ENCODE assay signal across 8 cellular contexts in genomic region chr9:98263482-98264357, GRCh38. TPM values are rescaled to one million over a fixed set of nuclear protein-coding genes. Genes with fewer than 3 reads are reported as not detected.
DNase-seq lines count a peak whose midpoint lies in the region; ATAC-seq and TF ChIP-seq lines count a peak whose summit lies in the region.

No MANE protein-coding gene starts in this region.

- H3K4me2 ChIP-seq in IMR-90 (ENCODE audit: low read depth, low read length) (no peak overlapping the region), OCI-LY3 (ENCODE audit: low read length) (no peak overlapping the region)

- peaks cover 2% of the 10 kb centered on the region for H3K4me1 ChIP-seq in IMR-90 (ENCODE audit: control insufficient read depth, insufficient read depth, low read length)
- H3K4me1 ChIP-seq in OCI-LY3 (ENCODE audit: low read length): no peaks in the 10 kb centered on the region
- H3K4me1 ChIP-seq in esophagus squamous epithelium: no peaks in the 10 kb centered on the region

- H2AK9ac ChIP-seq in IMR-90 (replicated peaks; ENCODE audit: low read depth, low read length, poor library complexity): no peak overlapping the region

- H2AFZ ChIP-seq in IMR-90 (replicated peaks; ENCODE audit: low read length, poor library complexity) (no peak overlapping the region), OCI-LY3 (ENCODE audit: low read depth, low read length) (no peak overlapping the region)

- CTCF ChIA-PET in IMR-90 (lab: Yijun Ruan, JAX): interaction anchor here (0.6 to 1.4 kb wide), 6 partner anchors 25 to 147 kb away, joined by 3 to 8 read pairs (median 3); no protein-coding TSS in a partner anchor

- ATAC-seq in GM19463 (IDR thresholded peaks at IDR 0.05; ENCODE audit: unreplicated experiment) (peak; percentile 89), IMR-90 (ENCODE audit: low read depth) (peak; percentile 100), natural killer cell (peak; percentile 93 to 100 (median 100))
- peak; percentile 98 for ATAC-seq in stimulated activated effector memory CD8-positive, alpha-beta T cell treated with anti-CD3 and anti-CD28 coated beads, Interleukin-12 subunit alpha, Interleukin-12 subunit beta, amount 100 ng/mL, for 72 hours

- no peak overlapping the region for H3K4ac ChIP-seq in IMR-90 (ENCODE audit: low read depth, low read length)

- TF ChIP-seq RAD21 in IMR-90 (IDR thresholded peaks at IDR 0.05; ENCODE audit: low read length): peak; percentile 100

- no peak overlapping the region for H2AK5ac ChIP-seq in IMR-90 (ENCODE audit: low read depth, low read length)

- H3K9me1 ChIP-seq in IMR-90 (ENCODE audit: insufficient read depth, low read length): no peaks in the 10 kb centered on the region

- no peak overlapping the region for H4K91ac ChIP-seq in IMR-90 (ENCODE audit: insufficient read depth, low read depth, low read length)

- POLR2A ChIA-PET in IMR-90 (lab: Charles Lee; ENCODE audit: unreplicated experiment): no interaction called here

- TF ChIP-seq POLR2A in IMR-90 (IDR thresholded peaks at IDR 0.05; ENCODE audit: low read depth, low read length) (no peak; the same call in 1 of the 2 replicates), esophagus squamous epithelium (IDR thresholded peaks at IDR 0.05) (no peak)

- H3K4me1 Mint-ChIP-seq in natural killer cell: no peaks in the 10 kb centered on the region
- H3K4me1 Mint-ChIP-seq in stimulated activated effector memory CD8-positive, alpha-beta T cell treated with anti-CD3 and anti-CD28 coated beads, Interleukin-12 subunit alpha, Interleukin-12 subunit beta, amount 100 ng/mL, for 72 hours: no peaks in the 10 kb centered on the region

- no peak overlapping the region for H2BK20ac ChIP-seq in IMR-90 (ENCODE audit: low read depth, low read length)

- peaks cover under 1 to 12% of the 10 kb centered on the region in 2 donors for H3K27me3 Mint-ChIP-seq in natural killer cell (ENCODE audit: low read depth in 2 of 2)

- H3K36me3 ChIP-seq in IMR-90 (ENCODE audit: control insufficient read depth, insufficient read depth, low read length) (no peaks in the 10 kb centered on the region), OCI-LY3 (replicated peaks; ENCODE audit: low read depth, low read length) (no peaks in the 10 kb centered on the region), esophagus squamous epithelium (no peaks in the 10 kb centered on the region)

- H2BK5ac ChIP-seq in IMR-90 (ENCODE audit: low read depth, low read length, poor library complexity, severe bottlenecking): no peak overlapping the region

- no peak overlapping the region for H3K4me3 Mint-ChIP-seq in natural killer cell
- no peak overlapping the region for H3K4me3 Mint-ChIP-seq in stimulated activated effector memory CD8-positive, alpha-beta T cell treated with anti-CD3 and anti-CD28 coated beads, Interleukin-12 subunit alpha, Interleukin-12 subunit beta, amount 100 ng/mL, for 72 hours

- no peaks in the 10 kb centered on the region for H3K9me3 ChIP-seq in IMR-90 (ENCODE audit: control insufficient read depth, insufficient read depth, low read length)
- H3K9me3 ChIP-seq in OCI-LY3 (ENCODE audit: insufficient read depth, low read length): no peaks in the 10 kb centered on the region
- H3K9me3 ChIP-seq in esophagus squamous epithelium: no peaks in the 10 kb centered on the region

- intact Hi-C loops in IMR-90 (cut with micrococcal nuclease): loop anchor here (1.0 to 10.0 kb wide), 5 partner anchors 58 to 549 kb away; partner anchors contain the start of gene TRIM14
- intact Hi-C loops in esophagus squamous epithelium (cut with DNase I): loop anchor here (5.0 kb wide), 1 partner anchor 56 kb away; no protein-coding TSS in a partner anchor
- intact Hi-C loops in natural killer cell (cut with micrococcal nuclease): loop anchor here (1.0 to 5.0 kb wide), 4 partner anchors 58 to 551 kb away; partner anchors contain the start of gene TRMO

- no peak overlapping the region for H3K56ac ChIP-seq in IMR-90 (ENCODE audit: extremely low read depth, insufficient read depth, low read length)

- dilution Hi-C loops in IMR-90 (cut with HindIII; ENCODE audit: low sequenced_read_pairs, unreplicated experiment): no loop called here

- H3K9ac ChIP-seq in IMR-90 (ENCODE audit: low read depth, low read length) (no peak overlapping the region), OCI-LY3 (ENCODE audit: low read length) (no peak overlapping the region)

- H3K4me3 ChIP-seq in IMR-90 (ENCODE audit: insufficient read depth, low read depth, low read length) (no peak overlapping the region), OCI-LY3 (ENCODE audit: low read length) (no peak overlapping the region), esophagus squamous epithelium (no peak overlapping the region)

- no peak overlapping the region for H4K8ac ChIP-seq in IMR-90 (ENCODE audit: low read depth in 2 of 2, low read length in 2 of 2)

- H3K18ac ChIP-seq in IMR-90 (ENCODE audit: low read depth, low read length): no peak overlapping the region

- H3K9me3 Mint-ChIP-seq in natural killer cell: no peaks in the 10 kb centered on the region
- no peaks in the 10 kb centered on the region for H3K9me3 Mint-ChIP-seq in stimulated activated effector memory CD8-positive, alpha-beta T cell treated with anti-CD3 and anti-CD28 coated beads, Interleukin-12 subunit alpha, Interleukin-12 subunit beta, amount 100 ng/mL, for 72 hours

- no peak overlapping the region for H2BK15ac ChIP-seq in IMR-90 (ENCODE audit: low read depth, low read length)

- H4K20me1 ChIP-seq in IMR-90 (ENCODE audit: insufficient read depth, low read length): no peaks in the 10 kb centered on the region
- H4K20me1 ChIP-seq in OCI-LY3 (ENCODE audit: insufficient read depth, low read length): no peaks in the 10 kb centered on the region

- no peak overlapping the region for H4K5ac ChIP-seq in IMR-90 (ENCODE audit: low read depth, low read length)

- H3K27me3 ChIP-seq in IMR-90 (ENCODE audit: control insufficient read depth, insufficient read depth, low read length): no peaks in the 10 kb centered on the region
- H3K27me3 ChIP-seq in OCI-LY3 (ENCODE audit: low read depth, low read length): peaks cover 5% of the 10 kb centered on the region; the same call in 1 of the 2 replicates
- H3K27me3 ChIP-seq in esophagus squamous epithelium: no peaks in the 10 kb centered on the region

- peak overlapping the region; percentile 22; the same call in 1 of the 2 replicates for H2BK120ac ChIP-seq in IMR-90 (ENCODE audit: low read depth, low read length)

- H3K14ac ChIP-seq in IMR-90 (replicated peaks; ENCODE audit: low read depth, low read length): no peak overlapping the region

- no peak overlapping the region for H3K27ac ChIP-seq in C4-2B
- no peak overlapping the region for H3K27ac ChIP-seq in IMR-90 (ENCODE audit: insufficient read depth, low read length)
- no peak overlapping the region for H3K27ac ChIP-seq in OCI-LY3 (ENCODE audit: low read length)
- H3K27ac ChIP-seq in esophagus squamous epithelium: no peak overlapping the region

- BruUV-seq in IMR-90 (replicated peaks; lab: Mats Ljungman, UMichigan): no TSS peak

- no peak overlapping the region for H3K27ac Mint-ChIP-seq in natural killer cell
- no peak overlapping the region for H3K27ac Mint-ChIP-seq in stimulated activated effector memory CD8-positive, alpha-beta T cell treated with anti-CD3 and anti-CD28 coated beads, Interleukin-12 subunit alpha, Interleukin-12 subunit beta, amount 100 ng/mL, for 72 hours

- no peaks in the 10 kb centered on the region for H3K79me1 ChIP-seq in IMR-90 (ENCODE audit: low read depth in 1 of 2, low read length in 2 of 2)

- TF ChIP-seq CTCF in C4-2B (conservative IDR thresholded peaks at IDR 0.05) (peak; percentile 98), IMR-90 (conservative IDR thresholded peaks at IDR 0.05; ENCODE audit: low read depth, low read length) (peak; percentile 97), OCI-LY3 (IDR thresholded peaks at IDR 0.05; ENCODE audit: low read depth, low read length) (peak; percentile 96), esophagus squamous epithelium (IDR thresholded peaks at IDR 0.05) (peak; percentile 78 to 94 (median 84)), natural killer cell (IDR thresholded peaks at IDR 0.05) (peak; percentile 94)

- WGBS in IMR-90 (ENCODE audit: extremely low coverage in 2 of 2, insufficient read length in 1 of 2), 2 experiments: no CpG with 5 or more reads among the region's 8 CpGs
- 25 to 31% methylated on average over 8 of the region's 8 CpGs for WGBS in esophagus squamous epithelium, 2 donors

- in situ Hi-C loops in IMR-90 (cut with MboI; ENCODE audit: low sequenced_read_pairs): loop anchor here (5.0 kb wide), 3 partner anchors 56 to 341 kb away; partner anchors contain the start of gene TRMO

- no peaks in the 10 kb centered on the region for H3K79me2 ChIP-seq in OCI-LY3 (ENCODE audit: low read length)

- H3K36me3 Mint-ChIP-seq in natural killer cell: no peaks in the 10 kb centered on the region
- H3K36me3 Mint-ChIP-seq in stimulated activated effector memory CD8-positive, alpha-beta T cell treated with anti-CD3 and anti-CD28 coated beads, Interleukin-12 subunit alpha, Interleukin-12 subunit beta, amount 100 ng/mL, for 72 hours: no peaks in the 10 kb centered on the region

- H3K23ac ChIP-seq in IMR-90 (ENCODE audit: low read depth, low read length): no peak overlapping the region

- DNase-seq in IMR-90 (peak; percentile 84), activated T-cell treated with anti-CD3 and anti-CD28 coated beads for 1 hour (ENCODE audit: low read depth) (peak; percentile 74), esophagus squamous epithelium (lab: John Stamatoyannopoulos, UW) (no peak), natural killer cell (peak; percentile 67)
- DNase-seq in stimulated activated effector memory CD8-positive, alpha-beta T cell treated with anti-CD3 and anti-CD28 coated beads, Interleukin-12 subunit alpha, Interleukin-12 subunit beta, amount 100 ng/mL, for 72 hours (ENCODE audit: low spot score in 2 of 2): peak; percentile 52 to 85

TF ChIP-seq in IMR-90, 13 proteins besides CTCF, POLR2A, EP300 and RAD21:
- TF ChIP-seq SMC3 (IDR thresholded peaks at IDR 0.05; ENCODE audit: low read depth, low read length) (peak; percentile 96), MAZ (IDR thresholded peaks at IDR 0.05; ENCODE audit: borderline replicate concordance, low read depth, low read length) (0 out of 2 replicates have a peak, but pooled peaks have one; percentile 41), FOS (IDR thresholded peaks at IDR 0.05; ENCODE audit: low read depth, low read length) (no peak)

RNA-seq across cellular contexts. Expression of gene TBC1D2, which starts 8.3 kb away (rescaled TPM):
- total RNA-seq in IMR-90 (2012; rRNA removed) (35.6 and 36.9 TPM in 2 replicates), esophagus squamous epithelium (10 to 100 TPM; 39.3 to 52.9 (median 49.0) TPM), natural killer cell (1 to 10 TPM; 5.0 to 8.9 (median 7.0) TPM)
- polyA plus RNA-seq in IMR-90 (2012; rRNA removed): 62.7 and 75.3 TPM in 2 replicates
- polyA plus RNA-seq in IMR-90 (2012; cell fraction: cytosol; rRNA removed): 64.9 and 68.1 TPM in 2 replicates
- polyA plus RNA-seq in IMR-90 (2012; cell fraction: nucleus; rRNA removed; ENCODE audit: low replicate concordance): 82.5 and 192 TPM in 2 replicates
